ENCODE assay signal across 14 cellular contexts in genomic region chr6:162069995-162070394, GRCh38.
DNase-seq lines count a peak whose midpoint lies in the region; ATAC-seq and TF ChIP-seq lines count a peak whose summit lies in the region.
"Had no signal": no experiment of that assay in that cellular context is flagged by ENCODE, and none has a peak within 500 bp of the region (broad histone marks: within the 10 kb centered on the region; RNA-seq: fewer than 3 reads in every experiment).

No MANE protein-coding gene starts in this region.

- no peaks in the 10 kb centered on the region for H3K79me2 ChIP-seq in fibroblast of lung (ENCODE audit: control insufficient read depth, insufficient read depth, low read length)

- TF ChIP-seq CTCF in left ventricle myocardium inferior (IDR thresholded peaks at IDR 0.05; ENCODE audit: borderline replicate concordance), result no peak
- no peak for TF ChIP-seq CTCF in choroid plexus epithelial cell (conservative IDR thresholded peaks at IDR 0.05; ENCODE audit: low read depth, low read length)
- TF ChIP-seq CTCF in fibroblast of lung (conservative IDR thresholded peaks at IDR 0.05 in 1 of 2, IDR thresholded peaks at IDR 0.05 in 1 of 2; ENCODE audit: low read depth in 1 of 2, low read length in 2 of 2), result no peak
- TF ChIP-seq CTCF in testis (IDR thresholded peaks at IDR 0.05), result no peak

- no peak for TF ChIP-seq POLR2A in testis (IDR thresholded peaks at IDR 0.05)

- H3K4me3 ChIP-seq in left ventricle myocardium inferior (no peak overlapping the region), choroid plexus epithelial cell (ENCODE audit: low read depth, low read length) (no peak overlapping the region), fibroblast of lung (replicated peaks in 1 of 4; ENCODE audit: control extremely low read depth in 1 of 4, insufficient read depth in 1 of 4, low read depth in 3 of 4, low read length in 4 of 4) (no peak overlapping the region), testis (no peak overlapping the region)
- H3K4me3 ChIP-seq: BLaER1 treated with 17β-estradiol and CSF1 and Interleukin-3, amounts not matched to agents 10 nM and 100 nM had no signal

- no peak overlapping the region for H3K4me2 ChIP-seq in fibroblast of lung (ENCODE audit: extremely low read depth, insufficient read depth, low read length)
- H3K4me2 ChIP-seq: BLaER1 treated with 17β-estradiol and CSF1 and Interleukin-3, amounts not matched to agents 10 nM and 100 nM had no signal

- H3K27me3 ChIP-seq in left ventricle myocardium inferior (ENCODE audit: low read depth) (no peaks in the 10 kb centered on the region), fibroblast of lung (ENCODE audit: control insufficient read depth, insufficient read depth, low read length) (no peaks in the 10 kb centered on the region), testis (no peaks in the 10 kb centered on the region)
- H3K27me3 ChIP-seq: BLaER1 treated with 17β-estradiol and CSF1 and Interleukin-3, amounts not matched to agents 10 nM and 100 nM had no signal

- no peaks in the 10 kb centered on the region for H3K36me3 ChIP-seq in left ventricle myocardium inferior
- H3K36me3 ChIP-seq in fibroblast of lung (ENCODE audit: control insufficient read depth, insufficient read depth, low read length), result no peaks in the 10 kb centered on the region
- H3K36me3 ChIP-seq in testis (ENCODE audit: low read depth, missing control alignments), result no peaks in the 10 kb centered on the region

- H4K20me1 ChIP-seq in fibroblast of lung (ENCODE audit: control insufficient read depth, extremely low read depth, insufficient read depth, low read length), result no peaks in the 10 kb centered on the region
- H4K20me1 ChIP-seq: BLaER1 treated with 17β-estradiol and CSF1 and Interleukin-3, amounts not matched to agents 10 nM and 100 nM had no signal

- 91% methylated on average over 2 of the region's 2 CpGs for WGBS in testis, 2 donors

- peaks cover 34% of the 10 kb centered on the region for H3K9me3 ChIP-seq in left ventricle myocardium inferior (replicated peaks)
- H3K9me3 ChIP-seq in fibroblast of lung (ENCODE audit: control insufficient read depth, insufficient read depth, low read depth, low read length), result no peaks in the 10 kb centered on the region
- H3K9me3 ChIP-seq in testis, result no peaks in the 10 kb centered on the region

- H2AFZ ChIP-seq in fibroblast of lung (ENCODE audit: low read length), result no peak overlapping the region

- no peak overlapping the region for H3K9ac ChIP-seq in fibroblast of lung (ENCODE audit: insufficient read depth, low read length)
- H3K9ac ChIP-seq: BLaER1 treated with 17β-estradiol and CSF1 and Interleukin-3, amounts not matched to agents 10 nM and 100 nM had no signal

- DNase-seq in Right ventricle myocardium superior (no peak), left ventricle myocardium inferior (no peak), choroid plexus epithelial cell (ENCODE audit: low read depth) (peak; percentile 42), fibroblast of lung (ENCODE audit: low read depth in 2 of 2) (peak; percentile 1 to 38), testis (peak; percentile 70), pons (ENCODE audit: low spot score) (no peak)
- DNase-seq: 8988T; Calu3; CD4-positive, alpha-beta T cell; DMS 273 treated with DMSO at 0.1 percent for 48 hours; HCEC 1CT; HFFc6 had no signal

- H3K4me1 ChIP-seq in left ventricle myocardium inferior, result no peaks in the 10 kb centered on the region
- H3K4me1 ChIP-seq in fibroblast of lung (ENCODE audit: control insufficient read depth, extremely low read depth, insufficient read depth, low read length), result no peaks in the 10 kb centered on the region
- no peaks in the 10 kb centered on the region for H3K4me1 ChIP-seq in testis

- ATAC-seq in Right ventricle myocardium superior (ENCODE audit: poor library complexity) (peak; percentile 21), HG02798 (IDR thresholded peaks at IDR 0.05; ENCODE audit: poor library complexity, unreplicated experiment) (no peak)

- intact Hi-C loops in Right ventricle myocardium superior (cut with DNase I), result no loop called here
- intact Hi-C loops in left ventricle myocardium inferior (cut with micrococcal nuclease), result no loop called here
- intact Hi-C loops in testis (cut with DNase I; ENCODE audit: low total_unique reads), result no loop called here

- H3K27ac ChIP-seq in left ventricle myocardium inferior (replicated peaks) (no peak overlapping the region), fibroblast of lung (ENCODE audit: insufficient read depth, low read length) (no peak overlapping the region), testis (no peak overlapping the region)
- H3K27ac ChIP-seq: BLaER1 treated with 17β-estradiol and CSF1 and Interleukin-3, amounts not matched to agents 10 nM and 100 nM had no signal

Comparison
In these comparisons a context has a peak if more than half of its experiments do, and no peak if none do; other contexts are left out.
1. DNase-seq: peak in choroid plexus epithelial cell (single experiment), fibroblast of lung (2 of 2) and testis (single experiment); none in Right ventricle myocardium superior (single experiment), left ventricle myocardium inferior (single experiment) and pons (single experiment).